ENCODE assay signal across 30 cellular contexts in the genomic region with DNA sequence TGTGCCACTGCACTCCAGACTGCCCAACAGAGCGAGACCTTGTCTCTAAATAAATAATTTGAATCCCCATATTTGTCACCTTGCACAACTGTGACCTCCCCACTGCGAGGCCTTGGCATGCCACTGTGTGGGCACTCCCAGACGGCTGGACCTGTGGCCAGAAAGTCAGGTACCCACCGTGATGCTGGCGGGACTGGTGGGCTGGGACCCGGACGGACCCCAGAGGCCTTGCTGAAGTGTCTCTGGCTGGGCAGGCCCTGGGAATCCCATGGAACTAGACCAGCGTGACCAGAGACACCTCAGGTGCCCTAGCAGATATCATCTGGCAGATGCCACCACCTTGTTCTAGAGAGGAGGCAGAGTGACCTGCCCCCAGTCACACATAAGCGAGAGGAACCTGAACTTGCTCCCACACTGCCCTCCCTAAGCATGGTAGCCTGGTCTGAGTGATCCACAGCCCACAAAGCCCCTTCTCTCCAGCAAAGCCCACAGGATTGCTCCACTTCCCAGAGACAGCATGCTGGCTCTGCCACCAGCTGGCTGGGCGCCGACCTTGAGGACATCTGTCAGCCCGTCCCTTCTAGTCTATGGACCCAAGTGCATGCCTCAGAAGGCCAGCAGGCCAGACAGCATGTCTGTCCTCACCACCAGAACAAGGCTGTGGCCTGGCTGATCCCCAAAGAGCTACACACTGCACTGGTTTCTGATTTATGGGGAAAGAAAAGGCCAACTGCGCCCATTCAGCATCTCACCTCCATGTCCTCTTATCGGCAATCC. TPM values are rescaled to one million over a fixed set of nuclear protein-coding genes. Genes with fewer than 3 reads are reported as not detected.
DNase-seq lines count a peak whose midpoint lies in the region; ATAC-seq and TF ChIP-seq lines count a peak whose summit lies in the region.
"Had no signal": no experiment of that assay in that cellular context is flagged by ENCODE, and none has a peak within 500 bp of the region (broad histone marks: within the 10 kb centered on the region; RNA-seq: fewer than 3 reads in every experiment).

No MANE protein-coding gene starts in this region.

- intact Hi-C loops in dorsolateral prefrontal cortex (cut with DNase I) = loop anchor here in 1 of 2 donors (10.0 kb wide), 1 partner anchor 392 kb away; the partner anchor contains the start of gene ZFTA
- intact Hi-C loops in naive thymus-derived CD4-positive, alpha-beta T cell (cut with micrococcal nuclease) = loop anchor here in 1 of 2 donors (10.0 kb wide), 1 partner anchor 1122 kb away; no protein-coding TSS in a partner anchor

- TF ChIP-seq CTCF in dorsolateral prefrontal cortex (IDR thresholded peaks at IDR 0.05 in 54 of 56, conservative IDR thresholded peaks at IDR 0.05 in 2 of 56; ENCODE audit: low read depth in 1 of 56, partially characterized antibody in 56 of 56) = peak in 16 of 56 donors; percentile 7 to 43 (median 12)

- peaks cover 45 to 64% (median 52%) of the 10 kb centered on the region in 3 donors for H3K4me1 ChIP-seq in skeletal muscle tissue (ENCODE audit: control insufficient read depth in 3 of 3, insufficient read depth in 3 of 3, low read length in 3 of 3)
- no peaks in the 10 kb centered on the region for H3K4me1 ChIP-seq in naive thymus-derived CD4-positive, alpha-beta T cell (ENCODE audit: control insufficient read depth in 2 of 2, insufficient read depth in 2 of 2, low read length in 2 of 2)
- H3K4me1 ChIP-seq: colonic mucosa, parathyroid adenoma had no signal

- no peak overlapping the region for H3K27ac Mint-ChIP-seq in naive thymus-derived CD4-positive, alpha-beta T cell
- H3K27ac Mint-ChIP-seq: activated CD4-positive, alpha-beta T cell treated with anti-CD3 and anti-CD28 coated beads, Interleukin-2, amount 10 ng/mL, durations not matched to agents 7 days and 5 days; activated naive CD8-positive, alpha-beta T cell treated with anti-CD3 and anti-CD28 coated beads, Interleukin-2, amount 50 U/mL, for 24 hours; CD8-positive, alpha-beta T cell; natural killer cell treated with Interleukin-12 subunit alpha and Interleukin-12 subunit beta and Interleukin-15 and Interleukin-18, amount 100 ng/mL, for 72 hours had no signal

- no peak for ATAC-seq in naive thymus-derived CD4-positive, alpha-beta T cell
- ATAC-seq in HG03457 (IDR thresholded peaks at IDR 0.05; ENCODE audit: unreplicated experiment) = no peak
- ATAC-seq: activated naive CD8-positive, alpha-beta T cell treated with anti-CD3 and anti-CD28 coated beads, Interleukin-2, amount 50 U/mL, for 24 hours; body of pancreas; CD8-positive, alpha-beta T cell; GM12878; natural killer cell treated with Interleukin-12 subunit alpha and Interleukin-12 subunit beta and Interleukin-15 and Interleukin-18, amount 100 ng/mL, for 72 hours; Panc1 had no signal

- POLR2A ChIA-PET in naive thymus-derived CD4-positive, alpha-beta T cell (lab: Charles Lee) = no interaction called here

- H3K36me3 Mint-ChIP-seq in naive thymus-derived CD4-positive, alpha-beta T cell = no peaks in the 10 kb centered on the region
- H3K36me3 Mint-ChIP-seq: CD8-positive, alpha-beta T cell; natural killer cell treated with Interleukin-12 subunit alpha and Interleukin-12 subunit beta and Interleukin-15 and Interleukin-18, amount 100 ng/mL, for 72 hours had no signal

- H3K27me3 ChIP-seq in dorsolateral prefrontal cortex = no peaks in the 10 kb centered on the region
- no peaks in the 10 kb centered on the region for H3K27me3 ChIP-seq in skeletal muscle tissue (ENCODE audit: control insufficient read depth in 3 of 3, insufficient read depth in 3 of 3, low read length in 3 of 3)
- H3K27me3 ChIP-seq in naive thymus-derived CD4-positive, alpha-beta T cell (ENCODE audit: control insufficient read depth in 2 of 2, insufficient read depth in 2 of 2, low read length in 2 of 2) = no peaks in the 10 kb centered on the region
- H3K27me3 ChIP-seq: body of pancreas, colonic mucosa, esophagus squamous epithelium, thyroid gland had no signal

- H3K36me3 ChIP-seq in skeletal muscle tissue (ENCODE audit: control insufficient read depth in 3 of 3, insufficient read depth in 3 of 3, low read length in 3 of 3) = peaks cover 2 to 11% (median 5%) of the 10 kb centered on the region in 3 donors
- H3K36me3 ChIP-seq in naive thymus-derived CD4-positive, alpha-beta T cell (ENCODE audit: control insufficient read depth in 2 of 3, insufficient read depth in 3 of 3, low read length in 3 of 3) = no peaks in the 10 kb centered on the region
- H3K36me3 ChIP-seq: colonic mucosa, thyroid gland had no signal

- peaks cover 0 to 5% (median 0%) of the 10 kb centered on the region in 5 donors for H3K27me3 Mint-ChIP-seq in naive thymus-derived CD4-positive, alpha-beta T cell
- H3K27me3 Mint-ChIP-seq: activated CD4-positive, alpha-beta T cell treated with anti-CD3 and anti-CD28 coated beads, Interleukin-2, amount 10 ng/mL, durations not matched to agents 7 days and 5 days; activated naive CD8-positive, alpha-beta T cell treated with anti-CD3 and anti-CD28 coated beads, Interleukin-2, amount 50 U/mL, for 24 hours had no signal

- H3K9me3 ChIP-seq in skeletal muscle tissue (ENCODE audit: control insufficient read depth in 3 of 3, low read length in 3 of 3) = no peaks in the 10 kb centered on the region
- no peaks in the 10 kb centered on the region for H3K9me3 ChIP-seq in naive thymus-derived CD4-positive, alpha-beta T cell (ENCODE audit: control insufficient read depth in 2 of 3, low read length in 3 of 3)
- H3K9me3 ChIP-seq: body of pancreas, colonic mucosa, esophagus squamous epithelium, thyroid gland had no signal

- H3K4me3 ChIP-seq in dorsolateral prefrontal cortex (no peak overlapping the region), skeletal muscle tissue (ENCODE audit: low read length in 3 of 3) (no peak overlapping the region)
- H3K4me3 ChIP-seq in naive thymus-derived CD4-positive, alpha-beta T cell (ENCODE audit: low read length) = no peak overlapping the region
- H3K4me3 ChIP-seq: body of pancreas, colonic mucosa, esophagus squamous epithelium, GM12878, smooth muscle cell, thyroid gland had no signal

- H3K9ac ChIP-seq in skeletal muscle tissue (ENCODE audit: low read depth in 1 of 3, low read length in 3 of 3) = peak overlapping the region in 2 of 3 donors; percentile 20 to 45
- H3K9ac ChIP-seq: KMS-11, parathyroid adenoma had no signal

- H3K9me3 Mint-ChIP-seq in naive thymus-derived CD4-positive, alpha-beta T cell = no peaks in the 10 kb centered on the region
- H3K9me3 Mint-ChIP-seq: activated CD4-positive, alpha-beta T cell treated with anti-CD3 and anti-CD28 coated beads, Interleukin-2, amount 10 ng/mL, durations not matched to agents 7 days and 5 days; activated naive CD8-positive, alpha-beta T cell treated with anti-CD3 and anti-CD28 coated beads, Interleukin-2, amount 50 U/mL, for 24 hours; CD8-positive, alpha-beta T cell; natural killer cell treated with Interleukin-12 subunit alpha and Interleukin-12 subunit beta and Interleukin-15 and Interleukin-18, amount 100 ng/mL, for 72 hours had no signal

- H3K27ac ChIP-seq in dorsolateral prefrontal cortex (peak overlapping the region in 10 of 59 donors; percentile 7 to 53 (median 36)), skeletal muscle tissue (ENCODE audit: low read depth, low read length) (no peak overlapping the region)
- no peak overlapping the region for H3K27ac ChIP-seq in naive thymus-derived CD4-positive, alpha-beta T cell (ENCODE audit: low read depth, low read length)
- H3K27ac ChIP-seq: 22Rv1, body of pancreas, colonic mucosa, esophagus squamous epithelium, KMS-11, parathyroid adenoma, thyroid gland had no signal

- CTCF ChIA-PET in naive thymus-derived CD4-positive, alpha-beta T cell (lab: Charles Lee) = no interaction called here

- DNase-seq in DMS 273 (lab: John Stamatoyannopoulos, UW; ENCODE audit: unreplicated experiment) (peak; percentile 53), DMS 273 treated with DMSO at 0.1 percent for 48 hours (lab: John Stamatoyannopoulos, UW) (no peak), dorsolateral prefrontal cortex (peak in 9 of 10 donors; percentile 59 to 81 (median 69)), medulla oblongata (ENCODE audit: extremely low spot score) (peak; percentile 37), LoVo (ENCODE audit: low spot score) (no peak)
- DNase-seq in naive thymus-derived CD4-positive, alpha-beta T cell = no peak
- DNase-seq: activated CD4-positive, alpha-beta T cell treated with anti-CD3 and anti-CD28 coated beads, Interleukin-2, amount 10 ng/mL, durations not matched to agents 7 days and 5 days; activated CD8-positive, alpha-beta memory T cell treated with anti-CD3 and anti-CD28 coated beads, Interleukin-2, amount 50 U/mL, for 4 hours; activated effector memory CD4-positive, alpha-beta T cell treated with anti-CD3 and anti-CD28 coated beads, Interleukin-2, amount 50 U/mL, for 16 hours; activated naive CD8-positive, alpha-beta T cell treated with anti-CD3 and anti-CD28 coated beads, Interleukin-2, amount 50 U/mL, for 24 hours; CD8-positive, alpha-beta T cell; colonic mucosa; DMS79 treated with DMSO at 0.1 percent for 48 hours; esophagus squamous epithelium; MV-4-11; NCI-H1930; stimulated activated CD4-positive, alpha-beta T cell treated with anti-CD3 and anti-CD28 coated beads, Interleukin-2, amount 100 ng/mL, for 48 hours; stimulated activated naive CD4-positive, alpha-beta T cell; T-helper 2 cell; thyroid gland had no signal

- no peak overlapping the region for H3K4me3 Mint-ChIP-seq in naive thymus-derived CD4-positive, alpha-beta T cell
- H3K4me3 Mint-ChIP-seq: activated CD4-positive, alpha-beta T cell treated with anti-CD3 and anti-CD28 coated beads, Interleukin-2, amount 10 ng/mL, durations not matched to agents 7 days and 5 days; activated naive CD8-positive, alpha-beta T cell treated with anti-CD3 and anti-CD28 coated beads, Interleukin-2, amount 50 U/mL, for 24 hours; CD8-positive, alpha-beta T cell; natural killer cell treated with Interleukin-12 subunit alpha and Interleukin-12 subunit beta and Interleukin-15 and Interleukin-18, amount 100 ng/mL, for 72 hours had no signal

- peaks cover 0 to 11% (median 0%) of the 10 kb centered on the region in 7 donors for H3K4me1 Mint-ChIP-seq in naive thymus-derived CD4-positive, alpha-beta T cell

RNA-seq across cellular contexts. Expression of gene MACROD1, which starts 9.5 kb away (rescaled TPM):
- total RNA-seq in dorsolateral prefrontal cortex (10 to 100 TPM; 13.2 to 50.7 (median 30.7) TPM), skeletal muscle tissue (91.9 TPM)
- total RNA-seq in naive thymus-derived CD4-positive, alpha-beta T cell = 10 to 100 TPM in 2 of 5 experiments, 1 to 10 TPM in 3; 5.4 to 12.4 (median 8.7) TPM
- polyA plus RNA-seq in naive thymus-derived CD4-positive, alpha-beta T cell = 10 to 100 TPM in 1 of 2 donors, 1 to 10 TPM in 1; 9.7 to 16.2 TPM

RNA-seq across cellular contexts. Expression of gene STIP1, which starts 29.5 kb away (rescaled TPM):
- total RNA-seq in dorsolateral prefrontal cortex = 100 to 1,000 TPM in 118 of 120 experiments, 10 to 100 TPM in 2; 90.1 to 461 (median 151) TPM
- total RNA-seq in skeletal muscle tissue = 69.9 TPM
- total RNA-seq in naive thymus-derived CD4-positive, alpha-beta T cell = 100 to 1,000 TPM in 1 of 5 experiments, 10 to 100 TPM in 4; 45.1 to 243 (median 88.8) TPM
- 100 to 1,000 TPM in 1 of 2 donors, 10 to 100 TPM in 1; 56.6 to 123 TPM for polyA plus RNA-seq in naive thymus-derived CD4-positive, alpha-beta T cell

RNA-seq across cellular contexts. Expression of gene FERMT3, which starts 50.1 kb away (rescaled TPM):
- total RNA-seq in dorsolateral prefrontal cortex (10 to 100 TPM in 39 of 120 experiments, 1 to 10 TPM in 81; 2.0 to 27.1 (median 8.4) TPM), skeletal muscle tissue (4.7 TPM)
- total RNA-seq in naive thymus-derived CD4-positive, alpha-beta T cell = 100 to 1,000 TPM in 4 of 5 experiments, 10 to 100 TPM in 1; 77.1 to 209 (median 120) TPM
- 100 to 1,000 TPM; 119 to 186 TPM for polyA plus RNA-seq in naive thymus-derived CD4-positive, alpha-beta T cell

Comparison
In these comparisons a context has a peak if more than half of its experiments do, and no peak if none do; other contexts are left out.
1. DNase-seq: peak in DMS 273 (single experiment), dorsolateral prefrontal cortex (9 of 10) and medulla oblongata (single experiment); none in DMS 273 treated with DMSO at 0.1 percent for 48 hours (single experiment), naive thymus-derived CD4-positive, alpha-beta T cell (0 of 9) and LoVo (single experiment).